ENCODE assay signal across 8 cellular contexts in the genomic region with DNA sequence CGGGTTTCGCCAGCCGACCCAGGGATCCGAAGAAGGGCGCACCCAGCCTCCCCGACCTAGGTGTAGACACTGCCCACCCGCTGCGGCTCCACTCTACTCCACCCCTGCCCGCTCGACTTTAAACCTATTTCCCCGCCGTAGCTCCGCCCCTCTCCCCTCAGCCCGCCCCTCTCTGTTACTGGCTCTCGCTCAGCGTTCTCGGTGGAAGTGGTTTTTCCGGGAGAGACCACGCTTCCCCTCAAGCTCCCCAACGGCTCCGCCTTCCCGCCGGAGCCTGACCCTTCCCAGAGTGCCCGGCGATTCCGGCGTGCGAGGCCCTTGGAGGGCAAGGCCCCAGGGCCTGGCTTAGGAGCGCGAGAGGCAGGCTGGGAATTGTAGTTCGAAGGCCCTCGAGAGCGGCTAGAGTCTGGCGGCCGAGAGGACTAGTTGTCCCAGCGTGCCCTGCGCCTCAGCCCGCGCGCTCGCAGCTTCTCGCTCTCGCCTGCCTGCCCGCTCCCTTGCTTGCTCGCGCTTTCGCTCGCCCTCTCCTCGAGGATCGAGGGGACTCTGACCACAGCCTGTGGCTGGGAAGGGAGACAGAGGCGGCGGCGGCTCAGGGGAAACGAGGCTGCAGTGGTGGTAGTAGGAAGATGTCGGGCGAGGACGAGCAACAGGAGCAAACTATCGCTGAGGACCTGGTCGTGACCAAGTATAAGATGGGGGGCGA. TPM values are rescaled to one million over a fixed set of nuclear protein-coding genes. Genes with fewer than 3 reads are reported as not detected.
DNase-seq lines count a peak whose midpoint lies in the region; ATAC-seq, FAIRE-seq and TF ChIP-seq lines count a peak whose summit lies in the region.

A gene (plus strand): TSS at position 451 of the 706 bp plus-strand sequence. CDS start 179 bp downstream, at position 630.

- peak; percentile 100 for DNase-seq in ACHN
- DNase-seq in NCI-H2227 (lab: John Stamatoyannopoulos, UW; ENCODE audit: unreplicated experiment), result peak; percentile 98
- DNase-seq in WERI-Rb-1, result peak; percentile 99
- peak; percentile 100 for DNase-seq in mammary epithelial cell
- DNase-seq in small intestine, result peak; percentile 99

- H3K4me1 ChIP-seq in mammary epithelial cell (ENCODE audit: insufficient read depth, low read length) (peaks cover 24% of the 10 kb centered on the region), iPS-20b (ENCODE audit: insufficient read depth, low read length) (peaks cover 5% of the 10 kb centered on the region), small intestine (ENCODE audit: control insufficient read depth in 2 of 2, insufficient read depth in 1 of 2, low read depth in 1 of 2, low read length in 1 of 2) (peaks cover 0 to 3% of the 10 kb centered on the region in 2 donors)

- dilution Hi-C loops in mammary epithelial cell (cut with HindIII; ENCODE audit: low sequenced_read_pairs), result no loop called here

- no peaks in the 10 kb centered on the region for H4K20me1 ChIP-seq in mammary epithelial cell (ENCODE audit: insufficient read depth, low read length)

- FAIRE-seq in small intestine (lab: Jason Lieb, UNC), result no peak

- BruUV-seq in mammary epithelial cell (replicated peaks; lab: Mats Ljungman, UMichigan), result no TSS peak

- CTCF ChIA-PET in mammary epithelial cell (lab: Charles Lee; ENCODE audit: low non-redundant PET), result interaction anchor here (0.6 to 0.8 kb wide), 5 partner anchors 24 to 64 kb away, joined by 3 to 7 read pairs (median 7); no protein-coding TSS in a partner anchor

- H3K9ac ChIP-seq in mammary epithelial cell (ENCODE audit: insufficient read depth, low read length) (peak within 1 kb of the TSS; percentile 92), iPS-20b (ENCODE audit: low read depth, low read length) (peak within 1 kb of the TSS; percentile 97)

- H3K9me3 ChIP-seq in WERI-Rb-1 (ENCODE audit: severe bottlenecking) (no peaks in the 10 kb centered on the region), mammary epithelial cell (replicated peaks; ENCODE audit: insufficient read depth, low read length) (no peaks in the 10 kb centered on the region), iPS-20b (ENCODE audit: insufficient read depth, low read depth, low read length) (no peaks in the 10 kb centered on the region), small intestine (ENCODE audit: control insufficient read depth, low read depth) (no peaks in the 10 kb centered on the region)

- in situ Hi-C loops in ACHN (cut with HindIII; ENCODE audit: low pct_ligation_motif_present, low pct_unique_long_range_greater_than_20kb, low sequenced_read_pairs) (no loop called here), mammary epithelial cell (cut with MboI; ENCODE audit: low sequenced_read_pairs in 2 of 2) (no loop called here)

- peak within 1 kb of the TSS; percentile 93 for H3K27ac ChIP-seq in WERI-Rb-1
- peak within 1 kb of the TSS; percentile 76 for H3K27ac ChIP-seq in mammary epithelial cell (ENCODE audit: insufficient read depth, low read depth, low read length)
- peak within 1 kb of the TSS; percentile 73 for H3K27ac ChIP-seq in iPS-20b (ENCODE audit: low read length)
- peak within 1 kb of the TSS; percentile 89 for H3K27ac ChIP-seq in small intestine (ENCODE audit: low read depth in 1 of 2, low read length in 1 of 2)

- H3K36me3 ChIP-seq in WERI-Rb-1 (peaks cover 45% of the 10 kb centered on the region), mammary epithelial cell (ENCODE audit: insufficient read depth, low read length) (peaks cover 19% of the 10 kb centered on the region), iPS-20b (ENCODE audit: insufficient read depth, low read depth, low read length) (peaks cover 62% of the 10 kb centered on the region), small intestine (ENCODE audit: control insufficient read depth in 2 of 2, insufficient read depth in 2 of 2, low read length in 2 of 2) (peaks cover 2 to 21% of the 10 kb centered on the region in 2 donors)

- H3K27me3 ChIP-seq in WERI-Rb-1 (ENCODE audit: insufficient read depth, low read depth, severe bottlenecking), result no peaks in the 10 kb centered on the region
- no peaks in the 10 kb centered on the region for H3K27me3 ChIP-seq in mammary epithelial cell (ENCODE audit: insufficient read depth, low read length)
- H3K27me3 ChIP-seq in iPS-20b (ENCODE audit: insufficient read depth, low read length), result no peaks in the 10 kb centered on the region
- no peaks in the 10 kb centered on the region for H3K27me3 ChIP-seq in small intestine (ENCODE audit: control insufficient read depth in 2 of 2, insufficient read depth in 2 of 2, low read length in 2 of 2)

- intact Hi-C loops in mammary epithelial cell (cut with micrococcal nuclease), result loop anchor here (1.0 kb wide), 3 partner anchors 14 to 57 kb away; a partner anchor contains a TSS

- peak within 1 kb of the TSS; percentile 82 for H2AFZ ChIP-seq in mammary epithelial cell (ENCODE audit: low read depth, low read length)

- H3K4me2 ChIP-seq in mammary epithelial cell (ENCODE audit: insufficient read depth, low read depth, low read length), result peak within 1 kb of the TSS; percentile 80

- peak; percentile 90 for ATAC-seq in GM18873 (IDR thresholded peaks at IDR 0.05; ENCODE audit: low FRiP score, unreplicated experiment)
- peak; percentile 91 for ATAC-seq in HG03139 (IDR thresholded peaks at IDR 0.05; ENCODE audit: unreplicated experiment)

- H3K4me3 ChIP-seq in WERI-Rb-1 (ENCODE audit: low read depth, low read length) (peak within 1 kb of the TSS; percentile 70), mammary epithelial cell (replicated peaks in 1 of 3; ENCODE audit: insufficient read depth in 1 of 3, low read depth in 2 of 3, low read length in 3 of 3) (peak within 1 kb of the TSS; percentile 73 to 89 (median 76)), iPS-20b (ENCODE audit: low read length) (peak within 1 kb of the TSS; percentile 85), small intestine (ENCODE audit: low read depth in 1 of 2, low read length in 2 of 2) (peak within 1 kb of the TSS; percentile 59 to 80)

- no peak for TF ChIP-seq CTCF in WERI-Rb-1 (IDR thresholded peaks at IDR 0.05; ENCODE audit: low read depth, low read length)
- TF ChIP-seq CTCF in mammary epithelial cell (conservative IDR thresholded peaks at IDR 0.05 in 1 of 2, IDR thresholded peaks at IDR 0.05 in 1 of 2; ENCODE audit: extremely low read depth in 1 of 2, insufficient read depth in 1 of 2, low read depth in 1 of 2, low read length in 2 of 2), result no peak

- peaks cover 43% of the 10 kb centered on the region for H3K79me2 ChIP-seq in mammary epithelial cell (ENCODE audit: insufficient read depth, low read length)

- WGBS in mammary epithelial cell (ENCODE audit: low coverage, missing lambda C conversion rate), result 0% methylated on average over 7 of the region's 60 CpGs
- 0 to 1% (median 1%) methylated on average over 54 to 60 of the region's 60 CpGs for WGBS in small intestine, 3 donors

RNA-seq across cellular contexts. Expression of the gene that starts here (rescaled TPM):
- 100 to 1,000 TPM; 127 to 221 TPM for total RNA-seq in mammary epithelial cell
- polyA plus RNA-seq in mammary epithelial cell, result 425 TPM
- 106 TPM for polyA minus RNA-seq in mammary epithelial cell
- 100 to 1,000 TPM in 1 of 3 donors, 10 to 100 TPM in 2; 63.7 to 156 (median 68.6) TPM for polyA plus RNA-seq in small intestine

Comparison
In these comparisons a context has a peak if more than half of its experiments do, and no peak if none do; other contexts are left out.
1. Peak in every context shown above with its lines: DNase-seq, ATAC-seq, H3K4me3 ChIP-seq and H3K27ac ChIP-seq.